Comparison of ENCODE assay signal across 7 cellular contexts in the genomic region with DNA sequence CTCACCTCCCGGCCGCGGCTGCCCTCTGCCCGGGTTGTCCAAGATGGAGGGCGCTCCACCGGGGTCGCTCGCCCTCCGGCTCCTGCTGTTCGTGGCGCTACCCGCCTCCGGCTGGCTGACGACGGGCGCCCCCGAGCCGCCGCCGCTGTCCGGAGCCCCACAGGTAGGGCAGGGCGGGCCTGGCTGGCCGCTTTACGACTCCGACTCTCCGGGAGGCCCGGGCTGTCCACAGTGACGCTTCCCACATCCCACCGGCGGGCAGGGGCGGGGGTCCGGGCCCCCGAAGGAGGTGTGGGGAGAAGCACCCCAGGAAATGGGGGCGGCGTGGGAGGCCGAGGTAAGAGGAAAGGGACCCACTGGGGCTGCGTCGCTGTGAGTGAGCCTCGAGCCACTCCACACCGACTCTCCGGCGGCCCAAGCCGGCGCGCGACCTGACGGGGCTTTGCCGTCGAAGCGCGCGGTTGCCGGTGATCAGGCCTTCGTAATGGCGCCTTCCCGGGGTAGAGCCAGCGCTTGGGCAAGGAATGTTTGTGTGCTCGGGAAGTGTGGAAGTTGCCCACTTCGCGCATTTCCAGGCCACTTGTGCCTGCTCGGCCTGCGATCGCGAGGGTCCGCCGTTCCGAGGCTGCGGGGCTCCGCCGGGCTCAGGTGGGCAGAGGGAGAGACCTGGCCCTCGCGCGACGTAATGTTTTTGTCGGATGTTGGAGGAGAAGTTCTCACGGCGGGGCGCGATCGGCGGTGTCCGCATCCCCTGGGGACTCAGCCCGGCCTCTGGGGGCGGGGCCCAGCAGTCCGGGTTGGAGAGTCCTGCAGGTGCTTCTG. TPM values are rescaled to one million over a fixed set of nuclear protein-coding genes. Genes with fewer than 3 reads are reported as not detected.
A peak's percentile ranks its signal among the peaks of the same experiment; 100 is the strongest.
DNase-seq lines count a peak whose midpoint lies in the region; ATAC-seq, FAIRE-seq and TF ChIP-seq lines count a peak whose summit lies in the region.

A gene with protein sequence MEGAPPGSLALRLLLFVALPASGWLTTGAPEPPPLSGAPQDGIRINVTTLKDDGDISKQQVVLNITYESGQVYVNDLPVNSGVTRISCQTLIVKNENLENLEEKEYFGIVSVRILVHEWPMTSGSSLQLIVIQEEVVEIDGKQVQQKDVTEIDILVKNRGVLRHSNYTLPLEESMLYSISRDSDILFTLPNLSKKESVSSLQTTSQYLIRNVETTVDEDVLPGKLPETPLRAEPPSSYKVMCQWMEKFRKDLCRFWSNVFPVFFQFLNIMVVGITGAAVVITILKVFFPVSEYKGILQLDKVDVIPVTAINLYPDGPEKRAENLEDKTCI (plus strand): TSS at position 4 of the 822 bp plus-strand sequence. CDS start 40 bp downstream, at position 44.

- peak; percentile 90 for ATAC-seq in HepG2

- POLR2A ChIA-PET in HepG2 (lab: Yijun Ruan, JAX) = interaction anchor here (0.8 to 4.3 kb wide), 8 partner anchors 9 to 183 kb away, joined by 3 to 36 read pairs (median 6); a partner anchor contains a TSS

- H3K4me1 ChIP-seq in HepG2 (ENCODE audit: insufficient read depth, low read length) = peaks cover 42% of the 10 kb centered on the region

- FAIRE-seq in HepG2 (lab: Jason Lieb, UNC) = no peak

- H4K20me1 ChIP-seq in HepG2 (ENCODE audit: insufficient read depth, low read length) = peaks cover 10% of the 10 kb centered on the region

- H3K36me3 Mint-ChIP-seq in HFFc6 (ENCODE audit: low read depth) = no peaks in the 10 kb centered on the region

- no peak within 1 kb of the TSS for H2AFZ ChIP-seq in HepG2 (ENCODE audit: low read length)

- WGBS in HepG2 (ENCODE audit: low lambda C conversion rate) = 2% methylated on average over 30 of the region's 85 CpGs

- CTCF ChIA-PET in HepG2 (lab: Yijun Ruan, JAX; ENCODE audit: low intra/inter-chr PET ratio, low total read pairs) = no interaction called here

- H3K27ac ChIP-seq in HepG2 (ENCODE audit: extremely low read length, insufficient read depth, low read length) = peak within 1 kb of the TSS; percentile 87

- intact Hi-C loops in HepG2 (cut with micrococcal nuclease; ENCODE audit: unreplicated experiment) = loop anchor here (1.0 to 5.0 kb wide), 4 partner anchors 20 to 360 kb away; a partner anchor contains a TSS

- TF ChIP-seq EP300 in HepG2 (IDR thresholded peaks at IDR 0.05; ENCODE audit: low read depth in 2 of 2, low read length in 2 of 2) (no peak), HepG2 (CRISPR knock-in tag; IDR thresholded peaks at IDR 0.05; ENCODE audit: borderline replicate concordance) (no peak)

- H3K9ac ChIP-seq in HepG2 (ENCODE audit: insufficient read depth, low read depth, low read length) = peak within 1 kb of the TSS; percentile 83

- H3K27me3 ChIP-seq in HepG2 (ENCODE audit: control insufficient read depth in 1 of 2, insufficient read depth in 2 of 2, low read length in 2 of 2) = no peaks in the 10 kb centered on the region; a peak in 1 of 5 replicates

- H3K4me2 ChIP-seq in HepG2 (ENCODE audit: low read depth, low read length) = peak within 1 kb of the TSS; percentile 93

- no peaks in the 10 kb centered on the region for H3K27me3 Mint-ChIP-seq in HFFc6 (ENCODE audit: insufficient read depth)

- peak within 1 kb of the TSS; percentile 84 for H3K27ac Mint-ChIP-seq in HFFc6

- in situ Hi-C loops in GM13976 (cut with MboI; ENCODE audit: low sequenced_read_pairs, unreplicated experiment) (no loop called here), HepG2 (cut with HindIII; ENCODE audit: extremely low pct_ligation_motif_present, low pct_unique_long_range_greater_than_20kb) (loop anchor here (5.0 to 10.0 kb wide), 2 partner anchors 81 to 148 kb away; a partner anchor contains a TSS)

- H3K4me3 Mint-ChIP-seq in HFFc6 = peak within 1 kb of the TSS; percentile 91

- H3K4me1 Mint-ChIP-seq in HFFc6 (ENCODE audit: low read depth) = peaks cover 34% of the 10 kb centered on the region

- no peaks in the 10 kb centered on the region for H3K9me3 ChIP-seq in HepG2 (ENCODE audit: low read length)

- H3K36me3 ChIP-seq in HepG2 (replicated peaks in 1 of 2; ENCODE audit: control insufficient read depth in 1 of 2, insufficient read depth in 2 of 2, low read length in 2 of 2) = no peaks in the 10 kb centered on the region

- DNase-seq in GM13976 (ENCODE audit: low spot score) (peak; percentile 62), HFFc6 (peak; percentile 16), NCI-H146 treated with DMSO at 0.1 percent for 48 hours (lab: John Stamatoyannopoulos, UW; ENCODE audit: unreplicated experiment) (peak; percentile 74), cortex of kidney (lab: John Stamatoyannopoulos, UW) (peak; percentile 31), HepG2 (ENCODE audit: low spot score) (peak; percentile 44)
- peak; percentile 63 for DNase-seq in activated CD4-positive, CD25-positive, alpha-beta regulatory T cell treated with anti-CD3 and anti-CD28 coated beads, Interleukin-2, amount 50 U/mL, for 72 hours
- DNase-seq in stimulated activated CD4-positive, alpha-beta T cell treated with anti-CD3 and anti-CD28 coated beads, Interleukin-4, amount 100 ng/mL, for 24 hours = peak; percentile 56

- peak within 1 kb of the TSS; percentile 97 to 98 (median 98) for H3K4me3 ChIP-seq in HepG2 (replicated peaks in 1 of 3; ENCODE audit: insufficient read depth in 1 of 3, low read depth in 2 of 3, low read length in 3 of 3)

- BruUV-seq in HepG2 (replicated peaks; lab: Mats Ljungman, UMichigan) = TSS peak; percentile 95

- peak; percentile 57 to 75; a peak in 3 of 4 replicates for TF ChIP-seq POLR2A in HepG2 (IDR thresholded peaks at IDR 0.05; ENCODE audit: insufficient read depth in 1 of 2, low read depth in 2 of 2, low read length in 2 of 2)

- no peaks in the 10 kb centered on the region for H3K9me3 Mint-ChIP-seq in HFFc6

- H3K79me2 ChIP-seq in HepG2 (ENCODE audit: insufficient read depth, low read length) = peaks cover 45% of the 10 kb centered on the region

- peak; percentile 23; the same call in 1 of the 2 replicates for TF ChIP-seq RAD21 in HepG2 (CRISPR knock-in tag; IDR thresholded peaks at IDR 0.05)

- no peak for TF ChIP-seq CTCF in GM13976 (IDR thresholded peaks at IDR 0.05; ENCODE audit: borderline replicate concordance, control extremely low read depth, extremely low read depth, insufficient read depth, missing control alignments)
- no peak for TF ChIP-seq CTCF in HFFc6 (IDR thresholded peaks at IDR 0.05)
- TF ChIP-seq CTCF in HepG2 (CRISPR knock-in tag; IDR thresholded peaks at IDR 0.05) = peak; percentile 21; the same call in 1 of the 2 replicates

TF ChIP-seq in HepG2, 621 proteins besides CTCF, POLR2A, EP300 and RAD21 (continues in another document):
- TF ChIP-seq DNMT1 (CRISPR knock-in tag; IDR thresholded peaks at IDR 0.05) = no peak
- TF ChIP-seq POLR2AphosphoS2 (IDR thresholded peaks at IDR 0.05; ENCODE audit: low read depth, low read length) = no peak
- TF ChIP-seq MAFF (IDR thresholded peaks at IDR 0.05; ENCODE audit: low read depth, low read length) = no peak
- TF ChIP-seq ZNF652 (CRISPR knock-in tag; IDR thresholded peaks at IDR 0.05; ENCODE audit: borderline replicate concordance, low read depth) = 0 out of 2 replicates have a peak, but pooled peaks have one; percentile 5
- TF ChIP-seq, protein P1, sequence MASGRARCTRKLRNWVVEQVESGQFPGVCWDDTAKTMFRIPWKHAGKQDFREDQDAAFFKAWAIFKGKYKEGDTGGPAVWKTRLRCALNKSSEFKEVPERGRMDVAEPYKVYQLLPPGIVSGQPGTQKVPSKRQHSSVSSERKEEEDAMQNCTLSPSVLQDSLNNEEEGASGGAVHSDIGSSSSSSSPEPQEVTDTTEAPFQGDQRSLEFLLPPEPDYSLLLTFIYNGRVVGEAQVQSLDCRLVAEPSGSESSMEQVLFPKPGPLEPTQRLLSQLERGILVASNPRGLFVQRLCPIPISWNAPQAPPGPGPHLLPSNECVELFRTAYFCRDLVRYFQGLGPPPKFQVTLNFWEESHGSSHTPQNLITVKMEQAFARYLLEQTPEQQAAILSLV (CRISPR knock-in tag; IDR thresholded peaks at IDR 0.05; ENCODE audit: borderline replicate concordance) = no peak; the same call in 1 of the 2 replicates

RNA-seq across cellular contexts. Expression of the gene that starts here (rescaled TPM):
- 10 to 100 TPM; 60.9 to 69.3 (median 63.7) TPM for total RNA-seq in HFFc6 (2021; fragmentation: NEBNext Ultra II Directional; extraction: Animal tissue kit (Norgen Biotek cat#: 25700))
- 15.4 and 27.5 TPM in 2 replicates for total RNA-seq in HepG2 (2016; rRNA removed; fragmentation: Illumina TruSeq; extraction: Trizol)
- total RNA-seq in HepG2 (2016; cell fraction: cytosol; rRNA removed; fragmentation: Illumina TruSeq; extraction: Trizol; ENCODE audit: low read depth) = 26.6 and 31.6 TPM in 2 replicates
- 16.3 and 28.3 TPM in 2 replicates for total RNA-seq in HepG2 (2016; cell fraction: insoluble cytoplasmic fraction; rRNA removed; fragmentation: Illumina TruSeq; extraction: Trizol)
- total RNA-seq in HepG2 (2016; cell fraction: membrane; rRNA removed; fragmentation: Illumina TruSeq; extraction: Trizol) = 23.5 and 26.3 TPM in 2 replicates
- 21.8 and 27.8 TPM in 2 replicates for total RNA-seq in HepG2 (2016; cell fraction: nucleus; rRNA removed; fragmentation: Illumina TruSeq; extraction: Trizol)
- polyA plus RNA-seq in HepG2 (2011; rRNA removed) = 17.5 and 19.4 TPM in 2 replicates
- polyA plus RNA-seq in HepG2 (2011; cell fraction: cytosol; rRNA removed) = 11.3 and 17.8 TPM in 2 replicates
- 4.8 and 5.8 TPM in 2 replicates for polyA plus RNA-seq in HepG2 (2011; cell fraction: nucleus; rRNA removed)
- polyA plus RNA-seq in HepG2 (2012) = 29.5 and 31.2 TPM in 2 replicates
- 20.7 and 21.9 TPM in 2 replicates for polyA plus RNA-seq in HepG2 (2016; cell fraction: cytosol; fragmentation: Illumina TruSeq; extraction: Trizol; ENCODE audit: low read depth)
- polyA plus RNA-seq in HepG2 (2016; cell fraction: insoluble cytoplasmic fraction; fragmentation: Illumina TruSeq; extraction: Trizol; ENCODE audit: low read depth) = 16.9 and 18.0 TPM in 2 replicates
- 21.7 and 24.9 TPM in 2 replicates for polyA plus RNA-seq in HepG2 (2016; cell fraction: membrane; fragmentation: Illumina TruSeq; extraction: Trizol; ENCODE audit: low read depth)
- polyA plus RNA-seq in HepG2 (2016; cell fraction: nucleus; fragmentation: Illumina TruSeq; extraction: Trizol; ENCODE audit: insufficient read depth, low read depth) = 37.4 and 40.0 TPM in 2 replicates
- polyA minus RNA-seq in HepG2 (2011; rRNA and poly(A)+ RNA removed; ENCODE audit: low replicate concordance) = 3.2 and 3.6 TPM in 2 replicates
- 15.7 and 16.9 TPM in 2 replicates for polyA minus RNA-seq in HepG2 (2011; cell fraction: cytosol; rRNA and poly(A)+ RNA removed)
- polyA minus RNA-seq in HepG2 (2011; cell fraction: nucleus; rRNA and poly(A)+ RNA removed) = 11.8 and 14.3 TPM in 2 replicates

Comparison
In these comparisons a context has a peak if more than half of its experiments do, and no peak if none do; other contexts are left out.
1. Peak in every context shown above with its lines: DNase-seq, ATAC-seq, H3K4me3 ChIP-seq and H3K27ac ChIP-seq.
2. DNase-seq: peak in every context shown above with its lines; median percentile 74 in NCI-H146 treated with DMSO at 0.1 percent for 48 hours; 63 in activated CD4-positive, CD25-positive, alpha-beta regulatory T cell treated with anti-CD3 and anti-CD28 coated beads, Interleukin-2, amount 50 U/mL, for 72 hours; 62 in GM13976; 56 in stimulated activated CD4-positive, alpha-beta T cell treated with anti-CD3 and anti-CD28 coated beads, Interleukin-4, amount 100 ng/mL, for 24 hours; 44 in HepG2; 31 in cortex of kidney; 16 in HFFc6.